Comparison of ENCODE assay signal across 22 cellular contexts in genomic region chr17:82034371-82035011, GRCh38. TPM values are rescaled to one million over a fixed set of nuclear protein-coding genes. Genes with fewer than 3 reads are reported as not detected.
DNase-seq lines count a peak whose midpoint lies in the region; ATAC-seq and TF ChIP-seq lines count a peak whose summit lies in the region.
"Had no signal": no experiment of that assay in that cellular context is flagged by ENCODE, and none has a peak within 500 bp of the region (broad histone marks: within the 10 kb centered on the region; RNA-seq: fewer than 3 reads in every experiment).

No MANE protein-coding gene starts in this region.

- ATAC-seq in GM23338 (peak; percentile 8), T-helper 17 cell (no peak), HG03159 (IDR thresholded peaks at IDR 0.05; ENCODE audit: unreplicated experiment) (no peak), HG02884 (IDR thresholded peaks at IDR 0.05; ENCODE audit: unreplicated experiment) (no peak)
- ATAC-seq: activated CD8-positive, alpha-beta T cell treated with anti-CD3 and anti-CD28 coated beads for 36 hours; esophagus mucosa; gastroesophageal sphincter; upper lobe of right lung had no signal

- H3F3A ChIP-seq in GM23338 (replicated peaks; ENCODE audit: low read depth) (peaks cover 18% of the 10 kb centered on the region), neural progenitor cell (ENCODE audit: low read depth) (peaks cover 43% of the 10 kb centered on the region)

- H3K9me3 ChIP-seq in T-helper 17 cell (ENCODE audit: control insufficient read depth, low read length, poor library complexity, severe bottlenecking) (no peaks in the 10 kb centered on the region), neural progenitor cell (ENCODE audit: low read depth) (no peaks in the 10 kb centered on the region)
- H3K9me3 ChIP-seq: gastroesophageal sphincter, upper lobe of right lung had no signal

- H3K36me3 ChIP-seq in GM23338 (ENCODE audit: insufficient read depth), result no peaks in the 10 kb centered on the region
- no peaks in the 10 kb centered on the region for H3K36me3 ChIP-seq in neural progenitor cell
- H3K36me3 ChIP-seq: upper lobe of right lung had no signal

- H3K4me1 ChIP-seq in GM23338 (ENCODE audit: insufficient read depth) (peaks cover 9% of the 10 kb centered on the region; the same call in 1 of the 2 replicates), neural progenitor cell (peaks cover 15% of the 10 kb centered on the region)

- DNase-seq in GM23338 (ENCODE audit: low spot score) (peak; percentile 76), T-helper 17 cell (no peak), endothelial cell (ENCODE audit: low spot score) (no peak), neural progenitor cell (ENCODE audit: low spot score) (peak; percentile 38), caudate nucleus (lab: John Stamatoyannopoulos, UW) (no peak)
- DNase-seq: activated CD8-positive, alpha-beta T cell treated with anti-CD3 and anti-CD28 coated beads for 36 hours; activated T-cell treated with anti-CD3 and anti-CD28 coated beads, Interleukin-2, amount 50 U/mL, for 24 hours; Calu3; effector CD4-positive, alpha-beta T cell; midbrain; MV-4-11; NCI-H1694; nucleus accumbens; SHP77 treated with DMSO at 0.1 percent for 48 hours; T-helper 2 cell; upper lobe of right lung had no signal

- H2AFZ ChIP-seq in GM23338 (no peak overlapping the region), neural progenitor cell (replicated peaks) (no peak overlapping the region)

- H3K79me2 ChIP-seq in GM23338 (replicated peaks; ENCODE audit: insufficient read depth) (peaks cover 8% of the 10 kb centered on the region; the same call in 1 of the 2 replicates), neural progenitor cell (ENCODE audit: low read depth) (peaks cover 4% of the 10 kb centered on the region)

- H3K27ac ChIP-seq in GM23338 (ENCODE audit: low read depth) (0 out of 2 replicates have a peak overlapping the region, but pooled peaks have one; percentile 39), neural progenitor cell (no peak overlapping the region), caudate nucleus (ENCODE audit: low read depth, low read length) (no peak overlapping the region)
- H3K27ac ChIP-seq: gastroesophageal sphincter, KMS-11, upper lobe of right lung had no signal

- H3K27me3 ChIP-seq in GM23338 (ENCODE audit: insufficient read depth) (no peaks in the 10 kb centered on the region), neural progenitor cell (peaks cover 9% of the 10 kb centered on the region)
- H3K27me3 ChIP-seq: upper lobe of right lung had no signal

- H3K4me3 Mint-ChIP-seq in GM23338 (peak overlapping the region; percentile 47), T-helper 17 cell (peak overlapping the region; percentile 77), endothelial cell (ENCODE audit: unreplicated experiment) (peak overlapping the region; percentile 51), neural progenitor cell (peak overlapping the region; percentile 48)

- H3K27me3 Mint-ChIP-seq in GM23338 (ENCODE audit: insufficient read depth, low read depth, poor library complexity) (peaks cover 10% of the 10 kb centered on the region), T-helper 17 cell (no peaks in the 10 kb centered on the region), endothelial cell (ENCODE audit: unreplicated experiment) (peaks cover 13% of the 10 kb centered on the region), neural progenitor cell (ENCODE audit: insufficient read depth, low read depth) (peaks cover 17% of the 10 kb centered on the region)
- H3K27me3 Mint-ChIP-seq: activated CD8-positive, alpha-beta T cell treated with anti-CD3 and anti-CD28 coated beads for 36 hours; activated naive CD4-positive, alpha-beta T cell treated with anti-CD3 and anti-CD28 coated beads, Interleukin-2, amount 50 U/mL, for 24 hours; activated T-cell treated with anti-CD3 and anti-CD28 coated beads, Interleukin-2, amount 50 U/mL, for 24 hours had no signal

- H3K4me3 ChIP-seq in GM23338, result peak overlapping the region; percentile 28; the same call in 1 of the 2 replicates
- no peak overlapping the region for H3K4me3 ChIP-seq in neural progenitor cell
- H3K4me3 ChIP-seq: gastroesophageal sphincter, upper lobe of right lung had no signal

- no peak for TF ChIP-seq CTCF in GM23338 (conservative IDR thresholded peaks at IDR 0.05; ENCODE audit: low read depth in 2 of 2)
- no peak for TF ChIP-seq CTCF in endothelial cell (IDR thresholded peaks at IDR 0.05; ENCODE audit: unreplicated experiment)
- no peak for TF ChIP-seq CTCF in neural progenitor cell (IDR thresholded peaks at IDR 0.05)

- peaks cover 23% of the 10 kb centered on the region for H3K4me1 Mint-ChIP-seq in GM23338
- H3K4me1 Mint-ChIP-seq in T-helper 17 cell, result peaks cover 13% of the 10 kb centered on the region
- H3K4me1 Mint-ChIP-seq in endothelial cell (ENCODE audit: unreplicated experiment), result peaks cover 14% of the 10 kb centered on the region
- H3K4me1 Mint-ChIP-seq in neural progenitor cell, result peaks cover 12% of the 10 kb centered on the region

- no peak overlapping the region for H3K27ac Mint-ChIP-seq in GM23338
- H3K27ac Mint-ChIP-seq in T-helper 17 cell, result no peak overlapping the region
- no peak overlapping the region for H3K27ac Mint-ChIP-seq in endothelial cell (ENCODE audit: unreplicated experiment)
- H3K27ac Mint-ChIP-seq in neural progenitor cell, result no peak overlapping the region
- H3K27ac Mint-ChIP-seq: activated CD8-positive, alpha-beta T cell treated with anti-CD3 and anti-CD28 coated beads for 36 hours; activated naive CD4-positive, alpha-beta T cell treated with anti-CD3 and anti-CD28 coated beads, Interleukin-2, amount 50 U/mL, for 24 hours; activated T-cell treated with anti-CD3 and anti-CD28 coated beads, Interleukin-2, amount 50 U/mL, for 24 hours had no signal

- H4K20me1 ChIP-seq in GM23338 (replicated peaks; ENCODE audit: insufficient read depth) (no peaks in the 10 kb centered on the region; the same call in 1 of the 2 replicates), neural progenitor cell (ENCODE audit: low read depth) (peaks cover 37% of the 10 kb centered on the region)

- H3K9ac ChIP-seq in neural progenitor cell, result no peak overlapping the region
- H3K9ac ChIP-seq: KMS-11 had no signal

- H3K4me2 ChIP-seq in GM23338 (peak overlapping the region; percentile 26; the same call in 1 of the 2 replicates), neural progenitor cell (no peak overlapping the region)
- H3K4me2 ChIP-seq: KMS-11 had no signal

- H3K9me3 Mint-ChIP-seq in GM23338 (no peaks in the 10 kb centered on the region), endothelial cell (ENCODE audit: unreplicated experiment) (no peaks in the 10 kb centered on the region), neural progenitor cell (no peaks in the 10 kb centered on the region)
- H3K9me3 Mint-ChIP-seq: activated CD8-positive, alpha-beta T cell treated with anti-CD3 and anti-CD28 coated beads for 36 hours; activated naive CD4-positive, alpha-beta T cell treated with anti-CD3 and anti-CD28 coated beads, Interleukin-2, amount 50 U/mL, for 24 hours; activated T-cell treated with anti-CD3 and anti-CD28 coated beads, Interleukin-2, amount 50 U/mL, for 24 hours had no signal

- H3K9me2 ChIP-seq in GM23338 (ENCODE audit: insufficient read depth), result no peaks in the 10 kb centered on the region

- peaks cover 3% of the 10 kb centered on the region; the same call in 2 of the 3 replicates for H3K36me3 Mint-ChIP-seq in GM23338 (ENCODE audit: low read depth)
- H3K36me3 Mint-ChIP-seq in T-helper 17 cell (ENCODE audit: low read depth), result no peaks in the 10 kb centered on the region
- peaks cover 6% of the 10 kb centered on the region for H3K36me3 Mint-ChIP-seq in endothelial cell (ENCODE audit: low read depth, unreplicated experiment)
- H3K36me3 Mint-ChIP-seq in neural progenitor cell, result peaks cover 11% of the 10 kb centered on the region
- H3K36me3 Mint-ChIP-seq: activated naive CD4-positive, alpha-beta T cell treated with anti-CD3 and anti-CD28 coated beads, Interleukin-2, amount 50 U/mL, for 24 hours had no signal

TF ChIP-seq in GM23338, 12 proteins besides CTCF, POLR2A, EP300 and RAD21 (continues in another document):
- TF ChIP-seq ETS1 (IDR thresholded peaks at IDR 0.05) (no peak), POLR2AphosphoS5 (IDR thresholded peaks at IDR 0.05; ENCODE audit: low read depth) (peak; percentile 50; the same call in 1 of the 2 replicates)

RNA-seq across cellular contexts. Expression of gene DCXR, which starts 3.0 kb away (rescaled TPM):
- 84.8 and 86.9 TPM in 2 replicates for total RNA-seq in GM23338 (2014; rRNA removed; shearing (Covaris generic))
- 137 and 147 TPM in 2 replicates for polyA plus RNA-seq in GM23338 (2016; fragmentation: Nextera tagmentation; extraction: Ambion mirVana)
- 10 to 100 TPM; 55.6 to 77.5 TPM for total RNA-seq in T-helper 17 cell
- total RNA-seq in endothelial cell (ENCODE audit: unreplicated experiment), result 30.8 TPM
- total RNA-seq in neural progenitor cell (ENCODE audit: low replicate concordance), result 36.5 and 64.9 TPM in 2 replicates

RNA-seq across cellular contexts. Expression of gene RAC3, which starts 3.0 kb away (rescaled TPM):
- 211 and 293 TPM in 2 replicates for total RNA-seq in GM23338 (2014; rRNA removed; shearing (Covaris generic))
- polyA plus RNA-seq in GM23338 (2016; fragmentation: Nextera tagmentation; extraction: Ambion mirVana), result 31.5 and 35.6 TPM in 2 replicates
- total RNA-seq in T-helper 17 cell, result 1 to 10 TPM; 2.6 to 3.1 TPM
- total RNA-seq in endothelial cell (ENCODE audit: unreplicated experiment), result 24.0 TPM
- total RNA-seq in neural progenitor cell (ENCODE audit: low replicate concordance), result 31.6 and 81.2 TPM in 2 replicates

RNA-seq across cellular contexts. Expression of gene LRRC45, which starts 11.4 kb away (rescaled TPM):
- 40.7 and 41.6 TPM in 2 replicates for total RNA-seq in GM23338 (2014; rRNA removed; shearing (Covaris generic))
- polyA plus RNA-seq in GM23338 (2016; fragmentation: Nextera tagmentation; extraction: Ambion mirVana), result 16.1 and 17.6 TPM in 2 replicates
- total RNA-seq in T-helper 17 cell, result 10 to 100 TPM; 12.9 to 13.5 TPM
- 12.2 TPM for total RNA-seq in endothelial cell (ENCODE audit: unreplicated experiment)
- total RNA-seq in neural progenitor cell (ENCODE audit: low replicate concordance), result 15.4 and 46.7 TPM in 2 replicates

RNA-seq across cellular contexts. Expression of gene CENPX, which starts 11.8 kb away (rescaled TPM):
- 114 and 127 TPM in 2 replicates for total RNA-seq in GM23338 (2014; rRNA removed; shearing (Covaris generic))
- 157 and 172 TPM in 2 replicates for polyA plus RNA-seq in GM23338 (2016; fragmentation: Nextera tagmentation; extraction: Ambion mirVana)
- total RNA-seq in T-helper 17 cell, result 10 to 100 TPM; 20.9 to 21.1 TPM
- total RNA-seq in endothelial cell (ENCODE audit: unreplicated experiment), result 42.9 TPM
- 53.0 and 85.0 TPM in 2 replicates for total RNA-seq in neural progenitor cell (ENCODE audit: low replicate concordance)

RNA-seq across cellular contexts. Expression of gene RFNG, which starts 17.1 kb away (rescaled TPM):
- 36.9 and 44.7 TPM in 2 replicates for total RNA-seq in GM23338 (2014; rRNA removed; shearing (Covaris generic))
- 18.0 and 18.9 TPM in 2 replicates for polyA plus RNA-seq in GM23338 (2016; fragmentation: Nextera tagmentation; extraction: Ambion mirVana)
- 10 to 100 TPM; 26.5 to 28.3 TPM for total RNA-seq in T-helper 17 cell
- total RNA-seq in endothelial cell (ENCODE audit: unreplicated experiment), result 19.7 TPM
- 13.6 and 41.0 TPM in 2 replicates for total RNA-seq in neural progenitor cell (ENCODE audit: low replicate concordance)

Comparison
In these comparisons a context has a peak if more than half of its experiments do, and no peak if none do; other contexts are left out.
1. DNase-seq: peak in GM23338 (single experiment) and neural progenitor cell (single experiment); none in T-helper 17 cell (0 of 3), endothelial cell (single experiment) and caudate nucleus (0 of 61).
2. Peak in every context shown above with its lines, with median percentiles within 50 percentile points of each other: H3K4me3 Mint-ChIP-seq.